ENCODE assay signal across 7 cellular contexts in genomic region chr4:4860803-4861591, GRCh38. TPM values are rescaled to one million over a fixed set of nuclear protein-coding genes. Genes with fewer than 3 reads are reported as not detected.
A peak's percentile ranks its signal among the peaks of the same experiment; 100 is the strongest.
DNase-seq lines count a peak whose midpoint lies in the region; ATAC-seq and TF ChIP-seq lines count a peak whose summit lies in the region.

No MANE protein-coding gene starts in this region.

- no peak for TF ChIP-seq POLR2A in HCT116 (IDR thresholded peaks at IDR 0.05; ENCODE audit: borderline replicate concordance, extremely low read depth, insufficient read depth, insufficient read length)

- H3K4me3 ChIP-seq in HCT116 (replicated peaks in 1 of 2; ENCODE audit: low read depth in 1 of 2, low read length in 2 of 2) = peak overlapping the region; percentile 58 to 67
- peak overlapping the region; percentile 89 for H3K4me3 ChIP-seq in hepatocyte

- POLR2A ChIA-PET in HCT116 (lab: Charles Lee) = interaction anchor here (1.2 to 1.3 kb wide), 2 partner anchors 18 to 82 kb away, joined by 3 to 4 read pairs; no protein-coding TSS in a partner anchor
- POLR2A ChIA-PET in activated CD8-positive, alpha-beta T cell treated with anti-CD3 and anti-CD28 coated beads, Interleukin-2, amount 10 ng/mL, durations not matched to agents 7 days and 5 days (lab: Charles Lee) = no interaction called here

- H3K4me1 ChIP-seq in HCT116 (ENCODE audit: control insufficient read depth in 1 of 2, insufficient read depth in 2 of 2, low read length in 2 of 2) (peaks cover 18 to 39% of the 10 kb centered on the region in 2 experiments), hepatocyte (ENCODE audit: insufficient read depth) (peaks cover 18% of the 10 kb centered on the region)

- no peak overlapping the region for H3K27ac Mint-ChIP-seq in activated CD8-positive, alpha-beta T cell treated with anti-CD3 and anti-CD28 coated beads, Interleukin-2, amount 10 ng/mL, durations not matched to agents 7 days and 5 days
- H3K27ac Mint-ChIP-seq in stimulated activated effector memory CD8-positive, alpha-beta T cell treated with anti-CD3 and anti-CD28 coated beads, Interleukin-12 subunit alpha, Interleukin-12 subunit beta, amount 100 ng/mL, for 72 hours = no peak overlapping the region

- BruUV-seq in HCT116 (replicated peaks; lab: Mats Ljungman, UMichigan) = no TSS peak

- no peaks in the 10 kb centered on the region for H3K9me3 ChIP-seq in HCT116 (ENCODE audit: control insufficient read depth in 1 of 2, insufficient read depth in 1 of 2, low read depth in 1 of 2, low read length in 2 of 2)
- H3K9me3 ChIP-seq in hepatocyte (ENCODE audit: low read depth) = no peaks in the 10 kb centered on the region

- H3K27me3 ChIP-seq in HCT116 (ENCODE audit: insufficient read depth, low read length) (no peaks in the 10 kb centered on the region), hepatocyte (peaks cover 84% of the 10 kb centered on the region)

- H4K20me1 ChIP-seq in HCT116 (ENCODE audit: insufficient read depth) (peaks cover 3% of the 10 kb centered on the region; the same call in 1 of the 2 replicates), hepatocyte (ENCODE audit: insufficient read depth, poor library complexity, severe bottlenecking) (peaks cover 11% of the 10 kb centered on the region)

- H3K9me3 Mint-ChIP-seq in activated CD8-positive, alpha-beta T cell treated with anti-CD3 and anti-CD28 coated beads, Interleukin-2, amount 10 ng/mL, durations not matched to agents 7 days and 5 days (ENCODE audit: insufficient read depth) = no peaks in the 10 kb centered on the region
- H3K9me3 Mint-ChIP-seq in stimulated activated effector memory CD8-positive, alpha-beta T cell treated with anti-CD3 and anti-CD28 coated beads, Interleukin-12 subunit alpha, Interleukin-12 subunit beta, amount 100 ng/mL, for 72 hours = no peaks in the 10 kb centered on the region

- CTCF ChIA-PET in HCT116 (lab: Charles Lee) = no interaction called here
- CTCF ChIA-PET in activated CD8-positive, alpha-beta T cell treated with anti-CD3 and anti-CD28 coated beads, Interleukin-2, amount 10 ng/mL, durations not matched to agents 7 days and 5 days (lab: Charles Lee) = interaction anchor here (0.9 kb wide), 1 partner anchor 14 kb away, joined by 3 read pairs; no protein-coding TSS in a partner anchor

- H3K9ac ChIP-seq in HCT116 (ENCODE audit: low read length) = peak overlapping the region; percentile 88

- H3K4me2 ChIP-seq in HCT116 (ENCODE audit: low read length) (peak overlapping the region; percentile 76), hepatocyte (peak overlapping the region; percentile 87)

- peak overlapping the region; percentile 63 for H3K4me3 Mint-ChIP-seq in activated CD8-positive, alpha-beta T cell treated with anti-CD3 and anti-CD28 coated beads, Interleukin-2, amount 10 ng/mL, durations not matched to agents 7 days and 5 days
- H3K4me3 Mint-ChIP-seq in stimulated activated effector memory CD8-positive, alpha-beta T cell treated with anti-CD3 and anti-CD28 coated beads, Interleukin-12 subunit alpha, Interleukin-12 subunit beta, amount 100 ng/mL, for 72 hours = peak overlapping the region; percentile 73

- no peak for TF ChIP-seq RAD21 in HCT116 (IDR thresholded peaks at IDR 0.05; ENCODE audit: low read depth)

- peaks cover 10% of the 10 kb centered on the region for H3K36me3 Mint-ChIP-seq in activated CD8-positive, alpha-beta T cell treated with anti-CD3 and anti-CD28 coated beads, Interleukin-2, amount 10 ng/mL, durations not matched to agents 7 days and 5 days (ENCODE audit: low read depth)
- H3K36me3 Mint-ChIP-seq in stimulated activated effector memory CD8-positive, alpha-beta T cell treated with anti-CD3 and anti-CD28 coated beads, Interleukin-12 subunit alpha, Interleukin-12 subunit beta, amount 100 ng/mL, for 72 hours = peaks cover 23% of the 10 kb centered on the region

- peaks cover 27% of the 10 kb centered on the region for H3K4me1 Mint-ChIP-seq in activated CD8-positive, alpha-beta T cell treated with anti-CD3 and anti-CD28 coated beads, Interleukin-2, amount 10 ng/mL, durations not matched to agents 7 days and 5 days (ENCODE audit: low read depth)
- peaks cover 42% of the 10 kb centered on the region for H3K4me1 Mint-ChIP-seq in stimulated activated effector memory CD8-positive, alpha-beta T cell treated with anti-CD3 and anti-CD28 coated beads, Interleukin-12 subunit alpha, Interleukin-12 subunit beta, amount 100 ng/mL, for 72 hours

- WGBS in hepatocyte (ENCODE audit: low lambda C conversion rate, missing lambda C conversion rate) = 2% methylated on average over 39 of the region's 39 CpGs

- DNase-seq in HCT116 (ENCODE audit: low read depth, low spot score) (no peak), hepatocyte (ENCODE audit: low spot score) (peak; percentile 53), NCI-H2029 (lab: John Stamatoyannopoulos, UW) (no peak), occipital lobe (lab: John Stamatoyannopoulos, UW) (no peak), NCI-H510A (lab: John Stamatoyannopoulos, UW) (no peak)
- DNase-seq in activated CD8-positive, alpha-beta T cell treated with anti-CD3 and anti-CD28 coated beads, Interleukin-2, amount 10 ng/mL, durations not matched to agents 7 days and 5 days = no peak
- no peak for DNase-seq in stimulated activated effector memory CD8-positive, alpha-beta T cell treated with anti-CD3 and anti-CD28 coated beads, Interleukin-12 subunit alpha, Interleukin-12 subunit beta, amount 100 ng/mL, for 72 hours (ENCODE audit: low spot score in 2 of 2)

- peak; percentile 26 for ATAC-seq in HCT116
- no peak for ATAC-seq in activated CD8-positive, alpha-beta T cell treated with anti-CD3 and anti-CD28 coated beads, Interleukin-2, amount 10 ng/mL, durations not matched to agents 7 days and 5 days
- ATAC-seq in stimulated activated effector memory CD8-positive, alpha-beta T cell treated with anti-CD3 and anti-CD28 coated beads, Interleukin-12 subunit alpha, Interleukin-12 subunit beta, amount 100 ng/mL, for 72 hours = no peak

- peaks cover 30% of the 10 kb centered on the region for H3K79me2 ChIP-seq in HCT116 (ENCODE audit: insufficient read depth, low read length)
- H3K79me2 ChIP-seq in hepatocyte = peaks cover 38% of the 10 kb centered on the region

- intact Hi-C loops in HCT116 (cut with micrococcal nuclease) = loop anchor here (5.0 kb wide), 1 partner anchor 369 kb away; no protein-coding TSS in a partner anchor

- H2AFZ ChIP-seq in HCT116 (ENCODE audit: low read depth, low read length, poor library complexity, severe bottlenecking) (no peak overlapping the region), hepatocyte (peak overlapping the region; percentile 3)

- TF ChIP-seq CTCF in HCT116 (IDR thresholded peaks at IDR 0.05 in 2 of 3, conservative IDR thresholded peaks at IDR 0.05 in 1 of 3; ENCODE audit: borderline replicate concordance in 1 of 3, insufficient read depth in 1 of 3, low read depth in 2 of 3, low read length in 2 of 3) (no peak), hepatocyte (IDR thresholded peaks at IDR 0.05; ENCODE audit: poor library complexity) (no peak)

- H3K36me3 ChIP-seq in HCT116 (ENCODE audit: control insufficient read depth in 1 of 2, insufficient read depth in 2 of 2, low read length in 2 of 2) (peaks cover 17 to 27% of the 10 kb centered on the region in 2 experiments; a peak in 3 of 4 replicates), hepatocyte (replicated peaks; ENCODE audit: insufficient read depth, low read depth) (no peaks in the 10 kb centered on the region)

- H3K27ac ChIP-seq in HCT116 (ENCODE audit: low read depth, low read length) (peak overlapping the region; percentile 94), hepatocyte (peak overlapping the region; percentile 52)

- H3K9me2 ChIP-seq in HCT116 (ENCODE audit: insufficient read depth) = no peaks in the 10 kb centered on the region
- H3K9me2 ChIP-seq in hepatocyte (replicated peaks; ENCODE audit: insufficient read depth) = no peaks in the 10 kb centered on the region

- RAD21 ChIA-PET in HCT116 (lab: Charles Lee; ENCODE audit: low non-redundant PET in 1 of 2, low total read pairs in 2 of 2, uncharacterized antibody in 2 of 2, unreplicated experiment in 2 of 2) = interaction anchor here (0.6 to 1.2 kb wide), 2 partner anchors 97 to 371 kb away, joined by 3 read pairs; no protein-coding TSS in a partner anchor

- peaks cover 75% of the 10 kb centered on the region for H3K27me3 Mint-ChIP-seq in activated CD8-positive, alpha-beta T cell treated with anti-CD3 and anti-CD28 coated beads, Interleukin-2, amount 10 ng/mL, durations not matched to agents 7 days and 5 days (ENCODE audit: low read depth)

TF ChIP-seq in HCT116, 20 proteins besides CTCF, POLR2A, EP300 and RAD21:
- TF ChIP-seq MAX (IDR thresholded peaks at IDR 0.05) (0 out of 2 replicates have a peak, but pooled peaks have one; percentile 19), EGR1 (IDR thresholded peaks at IDR 0.05; ENCODE audit: low read depth) (0 out of 2 replicates have a peak, but pooled peaks have one; percentile 27), YY1 (IDR thresholded peaks at IDR 0.05; ENCODE audit: extremely low read depth, insufficient replicate concordance, low read depth, low read length) (no peak)
TF ChIP-seq in HCT116: peak in this region for 2.

RNA-seq across cellular contexts. Expression of gene MSX1, which starts 1.5 kb away (rescaled TPM):
- total RNA-seq in HCT116 (2021; ENCODE audit: unreplicated experiment) (59.9 TPM), hepatocyte (25.4 and 25.7 TPM in 2 replicates), occipital lobe (3.0 TPM)
- 36.3 and 38.1 TPM in 2 replicates for polyA plus RNA-seq in HCT116 (2012)
- total RNA-seq in activated CD8-positive, alpha-beta T cell treated with anti-CD3 and anti-CD28 coated beads, Interleukin-2, amount 10 ng/mL, durations not matched to agents 7 days and 5 days = not detected
- polyA plus RNA-seq in hepatocyte = 22.9 and 30.4 TPM in 2 replicates
